8 cellular contexts compared by ENCODE assay signal in genomic region chr11:14413307-14414072, GRCh38. TPM values are rescaled to one million over a fixed set of nuclear protein-coding genes. Genes with fewer than 3 reads are reported as not detected.
DNase-seq lines count a peak whose midpoint lies in the region; ATAC-seq and TF ChIP-seq lines count a peak whose summit lies in the region.

No MANE protein-coding gene starts in this region.

- ATAC-seq in aorta (ENCODE audit: low FRiP score): peak; percentile 57
- no peak for ATAC-seq in stimulated activated naive B cell treated with anti-CD40 and anti-IgM and Interleukin-4, amounts not matched to agents 10 μg/mL and 1 μg/mL and 100 μg/mL, for 72 hours (replicated peaks)
- no peak for ATAC-seq in HG02840 (IDR thresholded peaks at IDR 0.05; ENCODE audit: low FRiP score, unreplicated experiment)

- peaks cover 2 to 5% of the 10 kb centered on the region in 2 donors for H3K4me1 ChIP-seq in aorta (ENCODE audit: control insufficient read depth in 1 of 2, insufficient read depth in 2 of 2, low read length in 2 of 2)

- peaks cover 5% of the 10 kb centered on the region for H3K36me3 Mint-ChIP-seq in activated T-helper 1 cell treated with anti-CD3 and anti-CD28 coated beads, Interleukin-12 subunit alpha, Interleukin-12 subunit beta, Interleukin-2, Interleukin-4 antibody, amounts not matched to agents 30 ng/mL and 10 ng/mL and 1 ng/mL, durations not matched to agents 14 hours and 24 hours and 36 hours (ENCODE audit: low read depth)
- no peaks in the 10 kb centered on the region for H3K36me3 Mint-ChIP-seq in stimulated activated naive B cell treated with anti-CD40 and anti-IgM and Interleukin-4, amounts not matched to agents 10 μg/mL and 1 μg/mL and 100 μg/mL, for 72 hours

- peaks cover 79% of the 10 kb centered on the region for H3K4me1 Mint-ChIP-seq in activated T-helper 1 cell treated with anti-CD3 and anti-CD28 coated beads, Interleukin-12 subunit alpha, Interleukin-12 subunit beta, Interleukin-2, Interleukin-4 antibody, amounts not matched to agents 30 ng/mL and 10 ng/mL and 1 ng/mL, durations not matched to agents 14 hours and 24 hours and 36 hours (ENCODE audit: low read depth)
- peaks cover 29 to 54% of the 10 kb centered on the region in 2 donors for H3K4me1 Mint-ChIP-seq in stimulated activated naive B cell treated with anti-CD40 and anti-IgM and Interleukin-4, amounts not matched to agents 10 μg/mL and 1 μg/mL and 100 μg/mL, for 72 hours

- H3K9me3 ChIP-seq in aorta (ENCODE audit: control insufficient read depth, low read length): no peaks in the 10 kb centered on the region

- no peaks in the 10 kb centered on the region for H3K27me3 Mint-ChIP-seq in activated T-helper 1 cell treated with anti-CD3 and anti-CD28 coated beads, Interleukin-12 subunit alpha, Interleukin-12 subunit beta, Interleukin-2, Interleukin-4 antibody, amounts not matched to agents 30 ng/mL and 10 ng/mL and 1 ng/mL, durations not matched to agents 14 hours and 24 hours and 36 hours (ENCODE audit: insufficient read depth)
- H3K27me3 Mint-ChIP-seq in stimulated activated naive B cell treated with anti-CD40 and anti-IgM and Interleukin-4, amounts not matched to agents 10 μg/mL and 1 μg/mL and 100 μg/mL, for 72 hours: no peaks in the 10 kb centered on the region

- peak overlapping the region; percentile 15 to 29 for H3K27ac ChIP-seq in aorta (ENCODE audit: low read depth in 1 of 2, low read length in 2 of 2)

- DNase-seq in stimulated activated CD4-positive, alpha-beta T cell treated with anti-CD3 and anti-CD28 coated beads, Interleukin-1b, Interleukin-23, amount 100 ng/mL, for 48 hours: peak; percentile 6
- no peak for DNase-seq in stimulated activated CD4-positive, alpha-beta T cell treated with anti-CD3 and anti-CD28 coated beads, Interleukin-4, amount 100 ng/mL, for 4 hours
- DNase-seq in astrocyte of the cerebellum (ENCODE audit: low read depth): peak; percentile 50
- DNase-seq in iris pigment epithelial cell (ENCODE audit: low read depth): peak; percentile 87
- DNase-seq in aorta: peak in 1 of 2 donors; percentile 59
- DNase-seq in activated T-helper 1 cell treated with anti-CD3 and anti-CD28 coated beads, Interleukin-12 subunit alpha, Interleukin-12 subunit beta, Interleukin-2, Interleukin-4 antibody, amounts not matched to agents 30 ng/mL and 10 ng/mL and 1 ng/mL, durations not matched to agents 14 hours and 24 hours and 36 hours (ENCODE audit: low spot score): no peak
- DNase-seq in stimulated activated naive B cell treated with anti-CD40 and anti-IgM and Interleukin-4, amounts not matched to agents 10 μg/mL and 1 μg/mL and 100 μg/mL, for 72 hours: no peak

- in situ Hi-C loops in astrocyte of the cerebellum (cut with HindIII; ENCODE audit: low sequenced_read_pairs): no loop called here

- H3K4me3 ChIP-seq in astrocyte of the cerebellum (ENCODE audit: low read depth, low read length) (no peak overlapping the region), aorta (ENCODE audit: low read length in 2 of 2) (no peak overlapping the region)

- H3K27ac Mint-ChIP-seq in activated T-helper 1 cell treated with anti-CD3 and anti-CD28 coated beads, Interleukin-12 subunit alpha, Interleukin-12 subunit beta, Interleukin-2, Interleukin-4 antibody, amounts not matched to agents 30 ng/mL and 10 ng/mL and 1 ng/mL, durations not matched to agents 14 hours and 24 hours and 36 hours: no peak overlapping the region
- H3K27ac Mint-ChIP-seq in stimulated activated naive B cell treated with anti-CD40 and anti-IgM and Interleukin-4, amounts not matched to agents 10 μg/mL and 1 μg/mL and 100 μg/mL, for 72 hours: no peak overlapping the region

- no peaks in the 10 kb centered on the region for H3K9me3 Mint-ChIP-seq in activated T-helper 1 cell treated with anti-CD3 and anti-CD28 coated beads, Interleukin-12 subunit alpha, Interleukin-12 subunit beta, Interleukin-2, Interleukin-4 antibody, amounts not matched to agents 30 ng/mL and 10 ng/mL and 1 ng/mL, durations not matched to agents 14 hours and 24 hours and 36 hours
- H3K9me3 Mint-ChIP-seq in stimulated activated naive B cell treated with anti-CD40 and anti-IgM and Interleukin-4, amounts not matched to agents 10 μg/mL and 1 μg/mL and 100 μg/mL, for 72 hours: no peaks in the 10 kb centered on the region

- intact Hi-C loops in aorta (cut with DNase I): loop anchor here in 1 of 2 donors (5.0 kb wide), 1 partner anchor 41 kb away; no protein-coding TSS in a partner anchor
- intact Hi-C loops in activated T-helper 1 cell treated with anti-CD3 and anti-CD28 coated beads, Interleukin-12 subunit alpha, Interleukin-12 subunit beta, Interleukin-2, Interleukin-4 antibody, amounts not matched to agents 30 ng/mL and 10 ng/mL and 1 ng/mL, durations not matched to agents 14 hours and 24 hours and 36 hours (cut with micrococcal nuclease): loop anchor here (2.0 kb wide), 1 partner anchor 105 kb away; no protein-coding TSS in a partner anchor

- peak; percentile 48 for TF ChIP-seq CTCF in astrocyte of the cerebellum (IDR thresholded peaks at IDR 0.05; ENCODE audit: low read depth, low read length, missing control alignments)

- WGBS in aorta, 2 donors: 17 to 23% methylated on average over 4 of the region's 4 CpGs

- no peaks in the 10 kb centered on the region for H3K27me3 ChIP-seq in aorta (ENCODE audit: control insufficient read depth in 1 of 2, insufficient read depth in 2 of 2, low read length in 1 of 2)

- no peaks in the 10 kb centered on the region for H3K36me3 ChIP-seq in aorta (ENCODE audit: control insufficient read depth in 1 of 2, insufficient read depth in 2 of 2, low read length in 1 of 2)

- no peak overlapping the region for H3K4me3 Mint-ChIP-seq in activated T-helper 1 cell treated with anti-CD3 and anti-CD28 coated beads, Interleukin-12 subunit alpha, Interleukin-12 subunit beta, Interleukin-2, Interleukin-4 antibody, amounts not matched to agents 30 ng/mL and 10 ng/mL and 1 ng/mL, durations not matched to agents 14 hours and 24 hours and 36 hours
- H3K4me3 Mint-ChIP-seq in stimulated activated naive B cell treated with anti-CD40 and anti-IgM and Interleukin-4, amounts not matched to agents 10 μg/mL and 1 μg/mL and 100 μg/mL, for 72 hours: no peak overlapping the region

RNA-seq across cellular contexts. Expression of gene RRAS2, which starts 54.5 kb away (rescaled TPM):
- total RNA-seq in aorta: 10 to 100 TPM; 24.5 to 46.7 TPM
- polyA plus RNA-seq in aorta: 10 to 100 TPM; 18.0 to 31.3 TPM
- 82.4 and 84.1 TPM in 2 replicates for total RNA-seq in activated T-helper 1 cell treated with anti-CD3 and anti-CD28 coated beads, Interleukin-12 subunit alpha, Interleukin-12 subunit beta, Interleukin-2, Interleukin-4 antibody, amounts not matched to agents 30 ng/mL and 10 ng/mL and 1 ng/mL, durations not matched to agents 14 hours and 24 hours and 36 hours

Comparison
In these comparisons a context has a peak if more than half of its experiments do, and no peak if none do; other contexts are left out.
1. DNase-seq: peak in stimulated activated CD4-positive, alpha-beta T cell treated with anti-CD3 and anti-CD28 coated beads, Interleukin-1b, Interleukin-23, amount 100 ng/mL, for 48 hours (single experiment), astrocyte of the cerebellum (single experiment) and iris pigment epithelial cell (single experiment); none in stimulated activated CD4-positive, alpha-beta T cell treated with anti-CD3 and anti-CD28 coated beads, Interleukin-4, amount 100 ng/mL, for 4 hours (0 of 2), activated T-helper 1 cell treated with anti-CD3 and anti-CD28 coated beads, Interleukin-12 subunit alpha, Interleukin-12 subunit beta, Interleukin-2, Interleukin-4 antibody, amounts not matched to agents 30 ng/mL and 10 ng/mL and 1 ng/mL, durations not matched to agents 14 hours and 24 hours and 36 hours (single experiment) and stimulated activated naive B cell treated with anti-CD40 and anti-IgM and Interleukin-4, amounts not matched to agents 10 μg/mL and 1 μg/mL and 100 μg/mL, for 72 hours (single experiment).